8 cellular contexts compared by ENCODE assay signal in genomic region chr19:10478903-10479384, GRCh38. TPM values are rescaled to one million over a fixed set of nuclear protein-coding genes. Genes with fewer than 3 reads are reported as not detected.
DNase-seq lines count a peak whose midpoint lies in the region; ATAC-seq and TF ChIP-seq lines count a peak whose summit lies in the region.

No MANE protein-coding gene starts in this region.

- BruUV-seq in Calu3 (replicated peaks; lab: Mats Ljungman, UMichigan): no TSS peak

- H3K9ac ChIP-seq in parathyroid adenoma: no peak overlapping the region

- H3K9me3 ChIP-seq in parathyroid adenoma (ENCODE audit: control insufficient read depth, low read length) (no peaks in the 10 kb centered on the region), testis (no peaks in the 10 kb centered on the region)

- H3K36me3 Mint-ChIP-seq in Calu3 (ENCODE audit: insufficient read depth, unreplicated experiment): peaks cover 13% of the 10 kb centered on the region
- H3K36me3 Mint-ChIP-seq in activated naive CD4-positive, alpha-beta T cell treated with anti-CD3 and anti-CD28 coated beads, Interleukin-2, amount 50 U/mL, for 24 hours: no peaks in the 10 kb centered on the region

- ATAC-seq in GM19463 (IDR thresholded peaks at IDR 0.05; ENCODE audit: unreplicated experiment): no peak

- peak overlapping the region; percentile 82 for H3K4me3 Mint-ChIP-seq in Calu3 (ENCODE audit: low read depth, unreplicated experiment)
- H3K4me3 Mint-ChIP-seq in activated naive CD4-positive, alpha-beta T cell treated with anti-CD3 and anti-CD28 coated beads, Interleukin-2, amount 50 U/mL, for 24 hours: peak overlapping the region; percentile 82

- DNase-seq in Calu3 (peak; percentile 86), Kasumi-1 (lab: John Stamatoyannopoulos, UW) (peak; percentile 41 to 49), SKM-1 (lab: John Stamatoyannopoulos, UW; ENCODE audit: unreplicated experiment) (peak; percentile 89), head of caudate nucleus (peak; percentile 91 to 98 (median 96)), testis (peak; percentile 95)

- no peak for TF ChIP-seq POLR2A in testis (IDR thresholded peaks at IDR 0.05)

- H3K9me3 Mint-ChIP-seq in Calu3 (ENCODE audit: low read depth, unreplicated experiment): no peaks in the 10 kb centered on the region
- no peaks in the 10 kb centered on the region for H3K9me3 Mint-ChIP-seq in activated naive CD4-positive, alpha-beta T cell treated with anti-CD3 and anti-CD28 coated beads, Interleukin-2, amount 50 U/mL, for 24 hours

- H3K4me3 ChIP-seq in parathyroid adenoma (ENCODE audit: low read depth, low read length) (peak overlapping the region; percentile 31), testis (peak overlapping the region; percentile 22 to 47)

- no peaks in the 10 kb centered on the region for H3K79me2 ChIP-seq in parathyroid adenoma

- 1 to 2% methylated on average over 32 to 36 of the region's 36 CpGs for WGBS in testis, 2 donors

- intact Hi-C loops in Calu3 (cut with micrococcal nuclease; ENCODE audit: unreplicated experiment): loop anchor here (2.0 kb wide), 1 partner anchor 74 kb away; no protein-coding TSS in a partner anchor
- intact Hi-C loops in head of caudate nucleus (cut with DNase I): no loop called here
- intact Hi-C loops in testis (cut with DNase I; ENCODE audit: low total_unique reads): loop anchor here (10.0 kb wide), 1 partner anchor 96 kb away; no protein-coding TSS in a partner anchor

- no peaks in the 10 kb centered on the region for H3K27me3 Mint-ChIP-seq in Calu3 (ENCODE audit: unreplicated experiment)
- H3K27me3 Mint-ChIP-seq in activated naive CD4-positive, alpha-beta T cell treated with anti-CD3 and anti-CD28 coated beads, Interleukin-2, amount 50 U/mL, for 24 hours: no peaks in the 10 kb centered on the region

- no peak overlapping the region for H3K27ac Mint-ChIP-seq in Calu3 (ENCODE audit: unreplicated experiment)
- peak overlapping the region; percentile 51 for H3K27ac Mint-ChIP-seq in activated naive CD4-positive, alpha-beta T cell treated with anti-CD3 and anti-CD28 coated beads, Interleukin-2, amount 50 U/mL, for 24 hours

- TF ChIP-seq CTCF in Calu3 (IDR thresholded peaks at IDR 0.05; ENCODE audit: unreplicated experiment) (peak; percentile 48), parathyroid adenoma (IDR thresholded peaks at IDR 0.05) (peak; percentile 23), testis (IDR thresholded peaks at IDR 0.05) (peak in 1 of 3 experiments; percentile 68)

- no peaks in the 10 kb centered on the region for H3K36me3 ChIP-seq in parathyroid adenoma (ENCODE audit: control insufficient read depth, insufficient read depth, low read length)
- no peaks in the 10 kb centered on the region for H3K36me3 ChIP-seq in testis (ENCODE audit: low read depth, missing control alignments)

- H3K27me3 ChIP-seq in parathyroid adenoma (ENCODE audit: control insufficient read depth, insufficient read depth, low read length): no peaks in the 10 kb centered on the region
- no peaks in the 10 kb centered on the region for H3K27me3 ChIP-seq in testis

- H3K4me1 ChIP-seq in parathyroid adenoma: peaks cover 3% of the 10 kb centered on the region
- peaks cover 10% of the 10 kb centered on the region for H3K4me1 ChIP-seq in testis

- H3K27ac ChIP-seq in parathyroid adenoma: no peak overlapping the region
- no peak overlapping the region for H3K27ac ChIP-seq in testis

- H3K4me1 Mint-ChIP-seq in Calu3 (ENCODE audit: low read depth, unreplicated experiment): peaks cover 7% of the 10 kb centered on the region
- peaks cover 18% of the 10 kb centered on the region for H3K4me1 Mint-ChIP-seq in activated naive CD4-positive, alpha-beta T cell treated with anti-CD3 and anti-CD28 coated beads, Interleukin-2, amount 50 U/mL, for 24 hours

- CTCF ChIA-PET in Calu3 (lab: Charles Lee): interaction anchor here (0.6 to 1.2 kb wide), 4 partner anchors 11 to 74 kb away, joined by 3 read pairs; no protein-coding TSS in a partner anchor

- H2AFZ ChIP-seq in parathyroid adenoma: peak overlapping the region; percentile 85

- H3K4me2 ChIP-seq in parathyroid adenoma (ENCODE audit: low read length): peak overlapping the region; percentile 67

RNA-seq across cellular contexts. Expression of gene KEAP1, which starts 24.2 kb away (rescaled TPM):
- total RNA-seq in Calu3 (2022) (45.2 and 46.8 TPM in 2 replicates), testis (10 to 100 TPM; 40.7 to 61.0 TPM)
- 54.1 TPM for polyA plus RNA-seq in testis (ENCODE audit: insufficient read depth, low read depth, low replicate concordance)

RNA-seq across cellular contexts. Expression of gene S1PR5, which starts 38.3 kb away (rescaled TPM):
- not detected in 2 replicates for total RNA-seq in Calu3 (2022)
- total RNA-seq in testis: under 1 TPM; 0.12 to 0.31 TPM
- 0.61 TPM for polyA plus RNA-seq in testis (ENCODE audit: insufficient read depth, low read depth, low replicate concordance)

RNA-seq across cellular contexts. Expression of gene PDE4A, which starts 58.6 kb away (rescaled TPM):
- total RNA-seq in Calu3 (2022) (2.8 and 3.6 TPM in 2 replicates), testis (10 to 100 TPM; 20.1 to 35.0 TPM)
- 35.4 TPM for polyA plus RNA-seq in testis (ENCODE audit: insufficient read depth, low read depth, low replicate concordance)

Comparison
In these comparisons a context has a peak if more than half of its experiments do, and no peak if none do; other contexts are left out.
1. DNase-seq: peak in every context shown above with its lines; median percentile 96 in head of caudate nucleus; 95 in testis; 89 in SKM-1; 86 in Calu3; 45 in Kasumi-1.